Comparison of ENCODE assay signal across 1 cellular context in genomic region chr7:64219710-64220298, GRCh38. TPM values are rescaled to one million over a fixed set of nuclear protein-coding genes. Genes with fewer than 3 reads are reported as not detected.
"Had no signal": no experiment of that assay in that cellular context is flagged by ENCODE, and none has a peak within 500 bp of the region (broad histone marks: within the 10 kb centered on the region; RNA-seq: fewer than 3 reads in every experiment).

No MANE protein-coding gene starts in this region.

RNA-seq across cellular contexts. Expression of gene ZNF679, which starts 8.5 kb away (rescaled TPM):
- total RNA-seq: G401 had no signal

RNA-seq across cellular contexts. Expression of gene ZNF735, which starts 12.8 kb away (rescaled TPM):
- total RNA-seq: G401 had no signal
